In genomic region chr15:23022156-23022555, GRCh38 we compare ENCODE assay signal across 8 cellular contexts.
"Had no signal": no experiment of that assay in that cellular context is flagged by ENCODE, and none has a peak within 500 bp of the region (broad histone marks: within the 10 kb centered on the region; RNA-seq: fewer than 3 reads in every experiment).

No MANE protein-coding gene starts in this region.

- H3K9ac ChIP-seq: GM23248 had no signal

- ATAC-seq: HCT116 had no signal

- H2AFZ ChIP-seq: GM23248 had no signal

- H3K4me1 ChIP-seq: HAP-1 had no signal

- H3K27ac ChIP-seq: GM23248, HL-60 had no signal

- DNase-seq: GM23248, GOT3, H7, HFFc6, KG1 had no signal

- H3K9me3 ChIP-seq: HAP-1 had no signal

- H3K4me3 ChIP-seq: GM23248, HAP-1 had no signal
